ENCODE assay signal across 24 cellular contexts in the genomic region with DNA sequence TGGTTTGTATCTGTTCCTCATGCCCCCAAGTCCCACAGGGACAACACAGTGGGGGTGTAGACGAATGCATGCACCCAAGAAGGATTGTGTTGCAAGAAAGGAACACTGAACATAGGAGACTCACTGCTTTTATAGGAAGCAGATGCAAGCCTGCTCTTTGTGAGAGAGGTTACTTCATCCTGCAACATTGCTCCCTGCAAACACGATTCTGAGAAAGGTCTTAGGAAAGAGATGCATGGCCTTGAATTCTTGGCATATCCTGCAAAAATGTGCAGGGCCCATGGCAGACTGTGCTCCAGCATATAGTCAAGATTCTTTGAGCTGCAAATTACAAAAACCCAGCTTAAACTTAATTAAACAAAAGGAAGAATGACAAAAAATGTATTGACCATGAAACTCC.
"Had no signal": no experiment of that assay in that cellular context is flagged by ENCODE, and none has a peak within 500 bp of the region (broad histone marks: within the 10 kb centered on the region; RNA-seq: fewer than 3 reads in every experiment).

No MANE protein-coding gene starts in this region.

- H3K9me3 Mint-ChIP-seq: activated CD8-positive, alpha-beta T cell treated with anti-CD3 and anti-CD28 coated beads for 36 hours; activated naive CD8-positive, alpha-beta T cell treated with anti-CD3 and anti-CD28 coated beads, Interleukin-2, amount 10 ng/mL, durations not matched to agents 7 days and 5 days had no signal

- H3K27ac ChIP-seq: cardiac muscle cell had no signal

- H3K4me3 ChIP-seq: cardiac muscle cell, K562 had no signal

- H3K4me3 Mint-ChIP-seq: activated CD8-positive, alpha-beta T cell treated with anti-CD3 and anti-CD28 coated beads for 36 hours; activated naive CD8-positive, alpha-beta T cell treated with anti-CD3 and anti-CD28 coated beads, Interleukin-2, amount 10 ng/mL, durations not matched to agents 7 days and 5 days; brain; T-helper 17 cell had no signal

- ATAC-seq: activated CD8-positive, alpha-beta T cell treated with anti-CD3 and anti-CD28 coated beads for 36 hours; K562; PC-3; T-helper 17 cell had no signal

- H3K27me3 ChIP-seq: cardiac muscle cell had no signal

- H3K4me1 Mint-ChIP-seq: activated naive CD8-positive, alpha-beta T cell treated with anti-CD3 and anti-CD28 coated beads, Interleukin-2, amount 10 ng/mL, durations not matched to agents 7 days and 5 days; T-helper 17 cell had no signal

- H3K27ac Mint-ChIP-seq: activated CD8-positive, alpha-beta T cell treated with anti-CD3 and anti-CD28 coated beads for 36 hours; activated naive CD8-positive, alpha-beta T cell treated with anti-CD3 and anti-CD28 coated beads, Interleukin-2, amount 10 ng/mL, durations not matched to agents 7 days and 5 days; T-helper 17 cell had no signal

- H3K36me3 Mint-ChIP-seq: activated naive CD8-positive, alpha-beta T cell treated with anti-CD3 and anti-CD28 coated beads, Interleukin-2, amount 10 ng/mL, durations not matched to agents 7 days and 5 days; brain had no signal

- DNase-seq: activated CD4-positive, CD25-positive, alpha-beta regulatory T cell; activated CD8-positive, alpha-beta memory T cell treated with anti-CD3 and anti-CD28 coated beads, Interleukin-2, amount 50 U/mL, for 4 hours; activated CD8-positive, alpha-beta T cell treated with anti-CD3 and anti-CD28 coated beads for 36 hours; activated naive CD4-positive, alpha-beta T cell treated with anti-CD3 and anti-CD28 coated beads, Interleukin-2, amount 50 U/mL, for 16 hours; activated naive CD8-positive, alpha-beta T cell treated with anti-CD3 and anti-CD28 coated beads, Interleukin-2, amount 10 ng/mL, durations not matched to agents 7 days and 5 days; amygdala; cerebellar nuclear complex; Karpas-422; NCI-H1092; NCI-H1417 treated with DMSO at 0.1 percent for 48 hours; NCI-H1694; NCI-H2029 treated with DMSO at 0.1 percent for 48 hours; NCI-H510A treated with DMSO at 0.1 percent for 48 hours; PC-3; SHP77; T-helper 17 cell; T-helper 9 cell had no signal

- FAIRE-seq: astrocyte, colon, K562, RCC 7860, TTC549 had no signal

- H3K36me3 ChIP-seq: cardiac muscle cell had no signal
